Comparison of ENCODE assay signal across 8 cellular contexts in genomic region chr15:96334017-96334704, GRCh38. TPM values are rescaled to one million over a fixed set of nuclear protein-coding genes. Genes with fewer than 3 reads are reported as not detected.
DNase-seq lines count a peak whose midpoint lies in the region; ATAC-seq and TF ChIP-seq lines count a peak whose summit lies in the region.

No MANE protein-coding gene starts in this region.

- peak overlapping the region; percentile 80 for H3K4me2 ChIP-seq in parathyroid adenoma (ENCODE audit: low read length)

- H3K27ac ChIP-seq in RWPE1 (peak overlapping the region; percentile 98), parathyroid adenoma (peak overlapping the region; percentile 96)

- DNase-seq in BE2C (no peak), RWPE1 (ENCODE audit: low spot score) (no peak), fibroblast of villous mesenchyme (ENCODE audit: low read depth) (peak; percentile 26), DMS153 treated with DMSO at 0.1 percent for 48 hours (lab: John Stamatoyannopoulos, UW; ENCODE audit: unreplicated experiment) (no peak), NCI-H2196 treated with DMSO at 0.1 percent for 48 hours (lab: John Stamatoyannopoulos, UW; ENCODE audit: unreplicated experiment) (no peak)

- no peaks in the 10 kb centered on the region for H3K27me3 ChIP-seq in BE2C
- no peaks in the 10 kb centered on the region for H3K27me3 ChIP-seq in parathyroid adenoma (ENCODE audit: control insufficient read depth, insufficient read depth, low read length)

- POLR2A ChIA-PET in RWPE1 (lab: Yijun Ruan, JAX; ENCODE audit: low non-redundant PET), result no interaction called here

- peak overlapping the region; percentile 96 for H3K9ac ChIP-seq in parathyroid adenoma

- no peaks in the 10 kb centered on the region for H3K9me3 ChIP-seq in BE2C
- H3K9me3 ChIP-seq in parathyroid adenoma (ENCODE audit: control insufficient read depth, low read length), result no peaks in the 10 kb centered on the region

- peaks cover 39% of the 10 kb centered on the region for H3K36me3 ChIP-seq in BE2C
- no peaks in the 10 kb centered on the region for H3K36me3 ChIP-seq in parathyroid adenoma (ENCODE audit: control insufficient read depth, insufficient read depth, low read length)

- H3K4me1 ChIP-seq in BE2C (no peaks in the 10 kb centered on the region; the same call in 1 of the 2 replicates), parathyroid adenoma (no peaks in the 10 kb centered on the region)

- no peak overlapping the region for H2AFZ ChIP-seq in parathyroid adenoma

- TF ChIP-seq CTCF in BE2C (IDR thresholded peaks at IDR 0.05; ENCODE audit: low read depth, low read length) (no peak), RWPE1 (conservative IDR thresholded peaks at IDR 0.05; ENCODE audit: low read depth) (no peak), fibroblast of villous mesenchyme (IDR thresholded peaks at IDR 0.05; ENCODE audit: insufficient read depth, low read depth, low read length) (no peak), parathyroid adenoma (IDR thresholded peaks at IDR 0.05) (no peak)

- H3K4me3 ChIP-seq in BE2C (ENCODE audit: low read depth, low read length), result peak overlapping the region; percentile 74
- H3K4me3 ChIP-seq in fibroblast of villous mesenchyme (ENCODE audit: low read depth, low read length), result peak overlapping the region; percentile 90
- H3K4me3 ChIP-seq in parathyroid adenoma (ENCODE audit: low read depth, low read length), result peak overlapping the region; percentile 85

- ATAC-seq in GM18858 (IDR thresholded peaks at IDR 0.05; ENCODE audit: unreplicated experiment) (no peak), HG02970 (IDR thresholded peaks at IDR 0.05; ENCODE audit: low FRiP score, unreplicated experiment) (no peak)

- CTCF ChIA-PET in RWPE1 (lab: Yijun Ruan, JAX), result no interaction called here

- H3K79me2 ChIP-seq in parathyroid adenoma, result peaks cover 59% of the 10 kb centered on the region

RNA-seq across cellular contexts. Expression of gene NR2F2, which starts 3.7 kb away (rescaled TPM):
- polyA plus RNA-seq in BE2C (2012; ENCODE audit: insufficient read depth, insufficient read length, low read depth), result 82.4 TPM
- 73.1 and 96.3 TPM in 2 replicates for total RNA-seq in fibroblast of villous mesenchyme
